In the genomic region with DNA sequence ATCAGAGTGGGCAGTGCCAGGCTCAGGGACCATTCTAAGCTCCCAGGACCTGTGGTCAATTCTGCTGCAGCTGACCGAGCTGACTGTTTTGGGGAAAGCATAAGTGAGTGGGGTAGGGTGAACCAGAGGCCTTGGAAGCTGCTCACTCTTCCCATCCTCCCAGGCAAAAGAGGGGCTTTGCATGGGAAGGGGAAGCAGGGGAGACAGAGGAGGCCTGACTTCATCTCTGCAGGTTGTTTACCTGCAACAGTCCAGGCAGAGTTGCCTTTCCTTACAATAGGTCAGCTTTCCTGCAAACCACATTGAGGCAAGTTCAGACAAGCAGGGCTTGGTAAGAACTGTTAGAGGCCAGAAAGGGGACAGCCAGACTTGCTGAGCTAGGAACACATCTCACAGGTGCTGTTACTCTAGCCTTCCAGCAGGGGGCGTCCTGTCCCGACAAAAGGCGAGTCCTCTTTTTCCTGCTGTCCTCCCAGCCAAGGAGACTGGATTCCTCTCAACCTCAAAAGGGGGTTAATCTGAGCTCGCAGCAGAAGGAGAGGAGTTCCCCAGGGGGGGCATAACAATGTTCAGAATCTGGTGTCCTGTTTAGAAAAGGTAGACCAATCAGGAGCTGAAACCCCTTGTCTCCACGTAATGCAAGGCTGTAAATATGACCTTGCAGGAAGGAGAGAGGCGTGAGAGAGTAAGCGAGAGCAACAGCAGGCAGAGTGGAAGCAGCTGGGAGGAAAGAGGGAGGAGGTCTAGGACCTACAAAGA, we compare ENCODE assay signal across 8 cellular contexts. TPM values are rescaled to one million over a fixed set of nuclear protein-coding genes. Genes with fewer than 3 reads are reported as not detected.
A peak's percentile ranks its signal among the peaks of the same experiment; 100 is the strongest.
DNase-seq lines count a peak whose midpoint lies in the region; TF ChIP-seq lines count a peak whose summit lies in the region.

No MANE protein-coding gene starts in this region.

- H2AFZ ChIP-seq in neuron (ENCODE audit: low read depth, low read length) = peak overlapping the region; percentile 30

- H3K27me3 Mint-ChIP-seq in activated T-helper 2 cell treated with anti-CD3 and anti-CD28 coated beads, Interferon-gamma antibody, Interleukin-2, Interleukin-4, amounts not matched to agents 10 μg/mL and 5 μg/mL and 100 μg/mL, durations not matched to agents 14 hours and 24 hours and 36 hours (ENCODE audit: low read depth) = peaks cover 4% of the 10 kb centered on the region
- no peaks in the 10 kb centered on the region for H3K27me3 Mint-ChIP-seq in stimulated activated naive CD8-positive, alpha-beta T cell treated with anti-CD3 and anti-CD28 coated beads, Interleukin-15, Interleukin-2, amounts not matched to agents 100 ng/mL and 50 ng/mL, for 24 hours

- no peaks in the 10 kb centered on the region for H3K36me3 Mint-ChIP-seq in activated T-helper 2 cell treated with anti-CD3 and anti-CD28 coated beads, Interferon-gamma antibody, Interleukin-2, Interleukin-4, amounts not matched to agents 10 μg/mL and 5 μg/mL and 100 μg/mL, durations not matched to agents 14 hours and 24 hours and 36 hours (ENCODE audit: low read depth)
- no peaks in the 10 kb centered on the region for H3K36me3 Mint-ChIP-seq in stimulated activated naive CD8-positive, alpha-beta T cell treated with anti-CD3 and anti-CD28 coated beads, Interleukin-15, Interleukin-2, amounts not matched to agents 100 ng/mL and 50 ng/mL, for 24 hours (ENCODE audit: low read depth)

- peak; percentile 76 for TF ChIP-seq RAD21 in Ishikawa (IDR thresholded peaks at IDR 0.05; ENCODE audit: low read depth)

- no peaks in the 10 kb centered on the region for H3K27me3 ChIP-seq in neuron (ENCODE audit: insufficient read depth, low read length)

- no peak overlapping the region for H3K4me3 ChIP-seq in neuron (ENCODE audit: low read length)

- peaks cover 15% of the 10 kb centered on the region for H3K4me1 Mint-ChIP-seq in activated T-helper 2 cell treated with anti-CD3 and anti-CD28 coated beads, Interferon-gamma antibody, Interleukin-2, Interleukin-4, amounts not matched to agents 10 μg/mL and 5 μg/mL and 100 μg/mL, durations not matched to agents 14 hours and 24 hours and 36 hours (ENCODE audit: low read depth)
- H3K4me1 Mint-ChIP-seq in stimulated activated naive CD8-positive, alpha-beta T cell treated with anti-CD3 and anti-CD28 coated beads, Interleukin-15, Interleukin-2, amounts not matched to agents 100 ng/mL and 50 ng/mL, for 24 hours (ENCODE audit: low read depth) = peaks cover 6% of the 10 kb centered on the region

- H3K4me1 ChIP-seq in neuron (ENCODE audit: insufficient read depth, low read length) = peaks cover 5% of the 10 kb centered on the region

- intact Hi-C loops in activated T-helper 2 cell treated with anti-CD3 and anti-CD28 coated beads, Interferon-gamma antibody, Interleukin-2, Interleukin-4, amounts not matched to agents 10 μg/mL and 5 μg/mL and 100 μg/mL, durations not matched to agents 14 hours and 24 hours and 36 hours (cut with micrococcal nuclease) = loop anchor here (1.0 kb wide), 1 partner anchor 43 kb away; no protein-coding TSS in a partner anchor

- H3K9me3 Mint-ChIP-seq in activated T-helper 2 cell treated with anti-CD3 and anti-CD28 coated beads, Interferon-gamma antibody, Interleukin-2, Interleukin-4, amounts not matched to agents 10 μg/mL and 5 μg/mL and 100 μg/mL, durations not matched to agents 14 hours and 24 hours and 36 hours = no peaks in the 10 kb centered on the region
- no peaks in the 10 kb centered on the region for H3K9me3 Mint-ChIP-seq in stimulated activated naive CD8-positive, alpha-beta T cell treated with anti-CD3 and anti-CD28 coated beads, Interleukin-15, Interleukin-2, amounts not matched to agents 100 ng/mL and 50 ng/mL, for 24 hours

- TF ChIP-seq EP300 in Ishikawa (IDR thresholded peaks at IDR 0.05; ENCODE audit: borderline replicate concordance) = no peak

- no peaks in the 10 kb centered on the region for H3K36me3 ChIP-seq in neuron (ENCODE audit: insufficient read depth, low read length)

- DNase-seq in AML-193 (lab: John Stamatoyannopoulos, UW) = peak; percentile 34 to 37
- DNase-seq in GM19240 (ENCODE audit: insufficient read length, low spot score) = peak; percentile 79
- DNase-seq in RPMI7951 (ENCODE audit: low read depth) = peak; percentile 44
- peak; percentile 52 for DNase-seq in activated T-helper 2 cell treated with anti-CD3 and anti-CD28 coated beads, Interferon-gamma antibody, Interleukin-2, Interleukin-4, amounts not matched to agents 10 μg/mL and 5 μg/mL and 100 μg/mL, durations not matched to agents 14 hours and 24 hours and 36 hours (ENCODE audit: low spot score)
- peak; percentile 88 for DNase-seq in fibroblast of the conjunctiva (ENCODE audit: low read depth)

- H3K9me3 ChIP-seq in neuron (ENCODE audit: low read length) = no peaks in the 10 kb centered on the region

- H3K27ac Mint-ChIP-seq in activated T-helper 2 cell treated with anti-CD3 and anti-CD28 coated beads, Interferon-gamma antibody, Interleukin-2, Interleukin-4, amounts not matched to agents 10 μg/mL and 5 μg/mL and 100 μg/mL, durations not matched to agents 14 hours and 24 hours and 36 hours = peak overlapping the region; percentile 0
- peak overlapping the region; percentile 7 for H3K27ac Mint-ChIP-seq in stimulated activated naive CD8-positive, alpha-beta T cell treated with anti-CD3 and anti-CD28 coated beads, Interleukin-15, Interleukin-2, amounts not matched to agents 100 ng/mL and 50 ng/mL, for 24 hours

- H3K4me3 Mint-ChIP-seq in activated T-helper 2 cell treated with anti-CD3 and anti-CD28 coated beads, Interferon-gamma antibody, Interleukin-2, Interleukin-4, amounts not matched to agents 10 μg/mL and 5 μg/mL and 100 μg/mL, durations not matched to agents 14 hours and 24 hours and 36 hours (ENCODE audit: low read depth) = no peak overlapping the region
- peak overlapping the region; percentile 60 for H3K4me3 Mint-ChIP-seq in stimulated activated naive CD8-positive, alpha-beta T cell treated with anti-CD3 and anti-CD28 coated beads, Interleukin-15, Interleukin-2, amounts not matched to agents 100 ng/mL and 50 ng/mL, for 24 hours

TF ChIP-seq in Ishikawa, 13 proteins besides CTCF, POLR2A, EP300 and RAD21:
- no peak for TF ChIP-seq FOXM1 (IDR thresholded peaks at IDR 0.05; ENCODE audit: borderline replicate concordance, low read depth)
- no peak for TF ChIP-seq NFIC (IDR thresholded peaks at IDR 0.05)
- no peak for TF ChIP-seq EGR1 (IDR thresholded peaks at IDR 0.05)
- TF ChIP-seq TCF12 (IDR thresholded peaks at IDR 0.05; ENCODE audit: low read depth) = no peak
- no peak for TF ChIP-seq CREB1 (IDR thresholded peaks at IDR 0.05; ENCODE audit: low read depth)
- no peak for TF ChIP-seq TEAD4 (IDR thresholded peaks at IDR 0.05)
- TF ChIP-seq TAF1 (IDR thresholded peaks at IDR 0.05; ENCODE audit: low read depth) = no peak
- TF ChIP-seq, protein P1, sequence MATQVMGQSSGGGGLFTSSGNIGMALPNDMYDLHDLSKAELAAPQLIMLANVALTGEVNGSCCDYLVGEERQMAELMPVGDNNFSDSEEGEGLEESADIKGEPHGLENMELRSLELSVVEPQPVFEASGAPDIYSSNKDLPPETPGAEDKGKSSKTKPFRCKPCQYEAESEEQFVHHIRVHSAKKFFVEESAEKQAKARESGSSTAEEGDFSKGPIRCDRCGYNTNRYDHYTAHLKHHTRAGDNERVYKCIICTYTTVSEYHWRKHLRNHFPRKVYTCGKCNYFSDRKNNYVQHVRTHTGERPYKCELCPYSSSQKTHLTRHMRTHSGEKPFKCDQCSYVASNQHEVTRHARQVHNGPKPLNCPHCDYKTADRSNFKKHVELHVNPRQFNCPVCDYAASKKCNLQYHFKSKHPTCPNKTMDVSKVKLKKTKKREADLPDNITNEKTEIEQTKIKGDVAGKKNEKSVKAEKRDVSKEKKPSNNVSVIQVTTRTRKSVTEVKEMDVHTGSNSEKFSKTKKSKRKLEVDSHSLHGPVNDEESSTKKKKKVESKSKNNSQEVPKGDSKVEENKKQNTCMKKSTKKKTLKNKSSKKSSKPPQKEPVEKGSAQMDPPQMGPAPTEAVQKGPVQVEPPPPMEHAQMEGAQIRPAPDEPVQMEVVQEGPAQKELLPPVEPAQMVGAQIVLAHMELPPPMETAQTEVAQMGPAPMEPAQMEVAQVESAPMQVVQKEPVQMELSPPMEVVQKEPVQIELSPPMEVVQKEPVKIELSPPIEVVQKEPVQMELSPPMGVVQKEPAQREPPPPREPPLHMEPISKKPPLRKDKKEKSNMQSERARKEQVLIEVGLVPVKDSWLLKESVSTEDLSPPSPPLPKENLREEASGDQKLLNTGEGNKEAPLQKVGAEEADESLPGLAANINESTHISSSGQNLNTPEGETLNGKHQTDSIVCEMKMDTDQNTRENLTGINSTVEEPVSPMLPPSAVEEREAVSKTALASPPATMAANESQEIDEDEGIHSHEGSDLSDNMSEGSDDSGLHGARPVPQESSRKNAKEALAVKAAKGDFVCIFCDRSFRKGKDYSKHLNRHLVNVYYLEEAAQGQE (IDR thresholded peaks at IDR 0.05; ENCODE audit: low read depth) = no peak
- no peak for TF ChIP-seq YY1 (IDR thresholded peaks at IDR 0.05; ENCODE audit: low read depth)
- TF ChIP-seq, protein P2, sequence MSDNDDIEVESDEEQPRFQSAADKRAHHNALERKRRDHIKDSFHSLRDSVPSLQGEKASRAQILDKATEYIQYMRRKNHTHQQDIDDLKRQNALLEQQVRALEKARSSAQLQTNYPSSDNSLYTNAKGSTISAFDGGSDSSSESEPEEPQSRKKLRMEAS (IDR thresholded peaks at IDR 0.05) = no peak
- TF ChIP-seq, protein P3, sequence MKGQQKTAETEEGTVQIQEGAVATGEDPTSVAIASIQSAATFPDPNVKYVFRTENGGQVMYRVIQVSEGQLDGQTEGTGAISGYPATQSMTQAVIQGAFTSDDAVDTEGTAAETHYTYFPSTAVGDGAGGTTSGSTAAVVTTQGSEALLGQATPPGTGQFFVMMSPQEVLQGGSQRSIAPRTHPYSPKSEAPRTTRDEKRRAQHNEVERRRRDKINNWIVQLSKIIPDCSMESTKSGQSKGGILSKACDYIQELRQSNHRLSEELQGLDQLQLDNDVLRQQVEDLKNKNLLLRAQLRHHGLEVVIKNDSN (IDR thresholded peaks at IDR 0.05) = no peak
- TF ChIP-seq ZBTB7A (IDR thresholded peaks at IDR 0.05; ENCODE audit: low read depth) = no peak
- no peak for TF ChIP-seq CEBPB (IDR thresholded peaks at IDR 0.05)

RNA-seq across cellular contexts. Expression of a gene that starts 4.3 kb away (rescaled TPM):
- total RNA-seq in RPMI7951 (2014; rRNA removed; shearing (Covaris generic)) = 7.1 and 8.7 TPM in 2 replicates
- 2.2 and 2.3 TPM in 2 replicates for total RNA-seq in activated T-helper 2 cell treated with anti-CD3 and anti-CD28 coated beads, Interferon-gamma antibody, Interleukin-2, Interleukin-4, amounts not matched to agents 10 μg/mL and 5 μg/mL and 100 μg/mL, durations not matched to agents 14 hours and 24 hours and 36 hours

RNA-seq across cellular contexts. Expression of a gene that starts 53.3 kb away (rescaled TPM):
- total RNA-seq in RPMI7951 (2014; rRNA removed; shearing (Covaris generic)) = under 0.01 TPM in 1 of 2 replicates, not detected in the other
- 0.09 TPM in 2 replicates for total RNA-seq in activated T-helper 2 cell treated with anti-CD3 and anti-CD28 coated beads, Interferon-gamma antibody, Interleukin-2, Interleukin-4, amounts not matched to agents 10 μg/mL and 5 μg/mL and 100 μg/mL, durations not matched to agents 14 hours and 24 hours and 36 hours

Comparison
In these comparisons a context has a peak if more than half of its experiments do, and no peak if none do; other contexts are left out.
1. DNase-seq: peak in every context shown above with its lines; median percentile 88 in fibroblast of the conjunctiva; 79 in GM19240; 52 in activated T-helper 2 cell treated with anti-CD3 and anti-CD28 coated beads, Interferon-gamma antibody, Interleukin-2, Interleukin-4, amounts not matched to agents 10 μg/mL and 5 μg/mL and 100 μg/mL, durations not matched to agents 14 hours and 24 hours and 36 hours; 44 in RPMI7951; 36 in AML-193.